2 cellular contexts compared by ENCODE assay signal in genomic region chr20:5797165-5797564, GRCh38.
TF ChIP-seq lines count a peak whose summit lies in the region.

No MANE protein-coding gene starts in this region.

TF ChIP-seq in A549, 52 proteins besides CTCF, POLR2A, EP300 and RAD21:
- TF ChIP-seq ZFP36 (IDR thresholded peaks at IDR 0.05; ENCODE audit: borderline replicate concordance, partially characterized antibody): no peak
- no peak for TF ChIP-seq ZNF302 (CRISPR knock-in tag; IDR thresholded peaks at IDR 0.05)
- no peak for TF ChIP-seq RFX5 (IDR thresholded peaks at IDR 0.05)
- TF ChIP-seq JUN (IDR thresholded peaks at IDR 0.05): no peak
- no peak for TF ChIP-seq CBX8 (IDR thresholded peaks at IDR 0.05)
- TF ChIP-seq RARB (CRISPR knock-in tag; IDR thresholded peaks at IDR 0.05): no peak
- TF ChIP-seq HEYL (CRISPR knock-in tag; IDR thresholded peaks at IDR 0.05): no peak
- no peak for TF ChIP-seq FOSL2 (IDR thresholded peaks at IDR 0.05)
- TF ChIP-seq FOSL2 (CRISPR knock-in tag; IDR thresholded peaks at IDR 0.05): no peak
- TF ChIP-seq MAZ (IDR thresholded peaks at IDR 0.05; ENCODE audit: borderline replicate concordance, low read depth, low read length): no peak
- TF ChIP-seq REST (IDR thresholded peaks at IDR 0.05): no peak
- no peak for TF ChIP-seq FOSB (CRISPR knock-in tag; IDR thresholded peaks at IDR 0.05)
- no peak for TF ChIP-seq SREBF2 (IDR thresholded peaks at IDR 0.05)
- no peak for TF ChIP-seq GATA3 (IDR thresholded peaks at IDR 0.05; ENCODE audit: borderline replicate concordance)
- no peak for TF ChIP-seq CHD4 (IDR thresholded peaks at IDR 0.05; ENCODE audit: borderline replicate concordance)
- no peak for TF ChIP-seq ATOH8 (CRISPR knock-in tag; IDR thresholded peaks at IDR 0.05; ENCODE audit: low read depth)
- no peak for TF ChIP-seq TP53 (CRISPR knock-in tag; IDR thresholded peaks at IDR 0.05)
- no peak for TF ChIP-seq EHF (CRISPR knock-in tag; IDR thresholded peaks at IDR 0.05)
- TF ChIP-seq RCOR1 (IDR thresholded peaks at IDR 0.05; ENCODE audit: low read depth, low read length): no peak
- no peak for TF ChIP-seq FOXS1 (CRISPR knock-in tag; IDR thresholded peaks at IDR 0.05)
- TF ChIP-seq HMGXB4 (CRISPR knock-in tag; IDR thresholded peaks at IDR 0.05; ENCODE audit: borderline replicate concordance): no peak
TF ChIP-seq in A549: peak in this region for 0.

TF ChIP-seq in GM12878, 131 proteins besides CTCF, POLR2A, EP300 and RAD21:
- TF ChIP-seq SREBF1 (IDR thresholded peaks at IDR 0.05; ENCODE audit: low read length) (no peak), MAX (IDR thresholded peaks at IDR 0.05; ENCODE audit: low read depth, low read length) (no peak), YY1 (IDR thresholded peaks at IDR 0.05; ENCODE audit: low read depth, low read length) (no peak), NFYA (IDR thresholded peaks at IDR 0.05; ENCODE audit: borderline replicate concordance, low read depth, low read length) (no peak), ESRRA (IDR thresholded peaks at IDR 0.05; ENCODE audit: low read length) (no peak), ZNF217 (IDR thresholded peaks at IDR 0.05) (no peak), FOS (IDR thresholded peaks at IDR 0.05; ENCODE audit: borderline replicate concordance, extremely low read depth, insufficient read length) (no peak), BHLHE40 (IDR thresholded peaks at IDR 0.05; ENCODE audit: borderline replicate concordance in 1 of 2, low read depth in 2 of 2, low read length in 1 of 2) (no peak), RB1 (IDR thresholded peaks at IDR 0.05; ENCODE audit: borderline replicate concordance) (no peak), ATF7 (IDR thresholded peaks at IDR 0.05; ENCODE audit: low read depth) (no peak)
TF ChIP-seq in GM12878: peak in this region for 0.
